In genomic region chr6:77910826-77911225, GRCh38 we compare ENCODE assay signal across 8 cellular contexts.
"Had no signal": no experiment of that assay in that cellular context is flagged by ENCODE, and none has a peak within 500 bp of the region (broad histone marks: within the 10 kb centered on the region; RNA-seq: fewer than 3 reads in every experiment).

No MANE protein-coding gene starts in this region.

- FAIRE-seq: H1, H54, HTR-8/SVneo, K562 had no signal

- DNase-seq: H9, HCEC 1CT, IMR-90 had no signal

- ATAC-seq: GM23338, K562 had no signal

- H3K4me3 ChIP-seq: GM23338, K562 had no signal
